1 cellular context compared by ENCODE assay signal in genomic region chr17:39774043-39774442, GRCh38.
TF ChIP-seq lines count a peak whose summit lies in the region.

No MANE protein-coding gene starts in this region.

TF ChIP-seq in WTC11, 78 proteins besides CTCF, POLR2A, EP300 and RAD21 (continued from another document):
- TF ChIP-seq OVOL2 (CRISPR knock-in tag; IDR thresholded peaks at IDR 0.05; ENCODE audit: borderline replicate concordance) (no peak), FOXK1 (CRISPR knock-in tag; IDR thresholded peaks at IDR 0.05) (no peak), PRDM15 (CRISPR knock-in tag; IDR thresholded peaks at IDR 0.05) (no peak), CREM (CRISPR knock-in tag; IDR thresholded peaks at IDR 0.05) (no peak), ZBTB21 (CRISPR knock-in tag; IDR thresholded peaks at IDR 0.05; ENCODE audit: borderline replicate concordance) (no peak), IRF1 (CRISPR knock-in tag; IDR thresholded peaks at IDR 0.05) (no peak)
TF ChIP-seq in WTC11: peak in this region for 0.
